In genomic region chr17:39973496-39973895, GRCh38 we compare ENCODE assay signal across 18 cellular contexts. TPM values are rescaled to one million over a fixed set of nuclear protein-coding genes. Genes with fewer than 3 reads are reported as not detected.
DNase-seq lines count a peak whose midpoint lies in the region; ATAC-seq, FAIRE-seq and TF ChIP-seq lines count a peak whose summit lies in the region.
"Had no signal": no experiment of that assay in that cellular context is flagged by ENCODE, and none has a peak within 500 bp of the region (broad histone marks: within the 10 kb centered on the region; RNA-seq: fewer than 3 reads in every experiment).

No MANE protein-coding gene starts in this region.

- peak; percentile 53 for DNase-seq in GM03348 (ENCODE audit: low spot score)
- DNase-seq in RCC 7860 (ENCODE audit: low spot score), result peak; percentile 62
- no peak for DNase-seq in omental fat pad (ENCODE audit: low spot score)
- DNase-seq in CD8-positive, alpha-beta memory T cell, result no peak
- DNase-seq in GOT3 (lab: John Stamatoyannopoulos, UW), result no peak
- no peak for DNase-seq in chondrocyte (ENCODE audit: low spot score)
- DNase-seq: COR-L47, H7, NCI-H2081 treated with DMSO at 0.1 percent for 48 hours, NCI-H226, NCI-H524 treated with DMSO at 0.1 percent for 48 hours, SHP77 had no signal

- no peaks in the 10 kb centered on the region for H3K27me3 ChIP-seq in CD8-positive, alpha-beta memory T cell (ENCODE audit: insufficient read depth, low read length, poor library complexity, severe bottlenecking)

- no peak overlapping the region for H3K4me3 Mint-ChIP-seq in dendritic cell treated with granulocyte-macrophage colony-stimulating factor and Interleukin-4, amounts not matched to agents 40 ng/mL and 50 ng/mL, for 4 days
- H3K4me3 Mint-ChIP-seq in CD8-positive, alpha-beta memory T cell, result no peak overlapping the region
- H3K4me3 Mint-ChIP-seq in chondrocyte (ENCODE audit: unreplicated experiment), result no peak overlapping the region

- TF ChIP-seq CTCF in omental fat pad (IDR thresholded peaks at IDR 0.05) (no peak), chondrocyte (IDR thresholded peaks at IDR 0.05) (no peak)

- CTCF ChIA-PET in CD8-positive, alpha-beta memory T cell (lab: Charles Lee), result interaction anchor here (0.9 to 1.0 kb wide), 2 partner anchors 11 to 265 kb away, joined by 3 read pairs; partner anchors contain the start of gene GSDMA

- no peak for FAIRE-seq in RCC 7860 (lab: Jason Lieb, UNC)
- FAIRE-seq: A549, K562 had no signal

- no peak overlapping the region for H3K4me3 ChIP-seq in CD8-positive, alpha-beta memory T cell (ENCODE audit: low read length)
- H3K4me3 ChIP-seq: A549, K562 had no signal

- H3K4me1 Mint-ChIP-seq in dendritic cell treated with granulocyte-macrophage colony-stimulating factor and Interleukin-4, amounts not matched to agents 40 ng/mL and 50 ng/mL, for 4 days (ENCODE audit: low read depth), result peaks cover 59% of the 10 kb centered on the region
- H3K4me1 Mint-ChIP-seq in CD8-positive, alpha-beta memory T cell, result peaks cover 0 to 5% (median 0%) of the 10 kb centered on the region in 3 donors
- peaks cover 6% of the 10 kb centered on the region for H3K4me1 Mint-ChIP-seq in chondrocyte (ENCODE audit: low read depth)

- H3K9me3 ChIP-seq in CD8-positive, alpha-beta memory T cell (ENCODE audit: low read length), result no peaks in the 10 kb centered on the region
- H3K9me3 ChIP-seq: A549 had no signal

- peak overlapping the region; percentile 91 for H3K27ac Mint-ChIP-seq in dendritic cell treated with granulocyte-macrophage colony-stimulating factor and Interleukin-4, amounts not matched to agents 40 ng/mL and 50 ng/mL, for 4 days
- no peak overlapping the region for H3K27ac Mint-ChIP-seq in CD8-positive, alpha-beta memory T cell
- no peak overlapping the region for H3K27ac Mint-ChIP-seq in chondrocyte (ENCODE audit: unreplicated experiment)

- POLR2A ChIA-PET in CD8-positive, alpha-beta memory T cell (lab: Charles Lee), result no interaction called here

- no peaks in the 10 kb centered on the region for H3K36me3 Mint-ChIP-seq in dendritic cell treated with granulocyte-macrophage colony-stimulating factor and Interleukin-4, amounts not matched to agents 40 ng/mL and 50 ng/mL, for 4 days (ENCODE audit: low read depth)
- peaks cover 0 to 3% (median 0%) of the 10 kb centered on the region in 3 donors for H3K36me3 Mint-ChIP-seq in CD8-positive, alpha-beta memory T cell
- no peaks in the 10 kb centered on the region for H3K36me3 Mint-ChIP-seq in chondrocyte (ENCODE audit: low read depth)

- peaks cover 14% of the 10 kb centered on the region for H3K27me3 Mint-ChIP-seq in dendritic cell treated with granulocyte-macrophage colony-stimulating factor and Interleukin-4, amounts not matched to agents 40 ng/mL and 50 ng/mL, for 4 days
- H3K27me3 Mint-ChIP-seq in CD8-positive, alpha-beta memory T cell, result peaks cover 13 to 48% of the 10 kb centered on the region in 2 donors
- peaks cover 46% of the 10 kb centered on the region for H3K27me3 Mint-ChIP-seq in chondrocyte (ENCODE audit: low read depth)

- H3K27ac ChIP-seq in CD8-positive, alpha-beta memory T cell (ENCODE audit: low read depth, low read length), result no peak overlapping the region
- H3K27ac ChIP-seq: A549, C4-2B, HL-60 had no signal

- H3K9me3 Mint-ChIP-seq in dendritic cell treated with granulocyte-macrophage colony-stimulating factor and Interleukin-4, amounts not matched to agents 40 ng/mL and 50 ng/mL, for 4 days, result no peaks in the 10 kb centered on the region
- H3K9me3 Mint-ChIP-seq in CD8-positive, alpha-beta memory T cell, result no peaks in the 10 kb centered on the region
- H3K9me3 Mint-ChIP-seq in chondrocyte (ENCODE audit: low read depth), result no peaks in the 10 kb centered on the region

- peak; percentile 65 for ATAC-seq in omental fat pad (ENCODE audit: low FRiP score)
- no peak for ATAC-seq in HG03159 (IDR thresholded peaks at IDR 0.05; ENCODE audit: unreplicated experiment)
- ATAC-seq: A549, K562 had no signal

- H3K4me1 ChIP-seq in CD8-positive, alpha-beta memory T cell (ENCODE audit: insufficient read depth, low read length), result no peaks in the 10 kb centered on the region
- H3K4me1 ChIP-seq: A549 had no signal

- no peaks in the 10 kb centered on the region for H3K36me3 ChIP-seq in CD8-positive, alpha-beta memory T cell (ENCODE audit: insufficient read depth, low read length)

- intact Hi-C loops in dendritic cell treated with granulocyte-macrophage colony-stimulating factor and Interleukin-4, amounts not matched to agents 40 ng/mL and 50 ng/mL, for 4 days (cut with micrococcal nuclease), result no loop called here

RNA-seq across cellular contexts. Expression of gene PSMD3, which starts 7.1 kb away (rescaled TPM):
- total RNA-seq in omental fat pad (10 to 100 TPM; 75.3 to 98.0 (median 79.4) TPM), chondrocyte (83.6 to 101 TPM (median 86.9 TPM) in 3 replicates)
- total RNA-seq in CD8-positive, alpha-beta memory T cell, result 100 to 1,000 TPM; 185 to 186 TPM
- polyA plus RNA-seq in CD8-positive, alpha-beta memory T cell, result 51.1 TPM

RNA-seq across cellular contexts. Expression of gene GSDMA, which starts 10.7 kb away (rescaled TPM):
- total RNA-seq in omental fat pad (1 to 10 TPM in 1 of 4 donors, under 1 TPM in 2, not detected in 1; 0.65 to 1.1 (median 0.72) TPM), chondrocyte (not detected in 3 replicates)
- not detected for total RNA-seq in CD8-positive, alpha-beta memory T cell
- polyA plus RNA-seq in CD8-positive, alpha-beta memory T cell, result 0.14 TPM
- total RNA-seq: H7 had no signal
- polyA plus RNA-seq: A549 had no signal

RNA-seq across cellular contexts. Expression of gene CSF3, which starts 41.7 kb away (rescaled TPM):
- total RNA-seq in omental fat pad (10 to 100 TPM in 2 of 4 donors, not detected in 2; 51.8 to 75.2 TPM), chondrocyte (not detected in 3 replicates)
- total RNA-seq in CD8-positive, alpha-beta memory T cell, result not detected
- not detected for polyA plus RNA-seq in CD8-positive, alpha-beta memory T cell
- total RNA-seq: K562 had no signal
- polyA plus RNA-seq: A549 had no signal

RNA-seq across cellular contexts. Expression of gene LRRC3C, which starts 46.0 kb away (rescaled TPM):
- total RNA-seq in omental fat pad (not detected), chondrocyte (not detected in 3 replicates)
- not detected for total RNA-seq in CD8-positive, alpha-beta memory T cell
- polyA plus RNA-seq in CD8-positive, alpha-beta memory T cell, result not detected
- total RNA-seq: H7, K562 had no signal
- polyA plus RNA-seq: A549, K562 had no signal

RNA-seq across cellular contexts. Expression of gene ORMDL3, which starts 46.1 kb away (rescaled TPM):
- total RNA-seq in omental fat pad (100 to 1,000 TPM in 2 of 4 donors, 10 to 100 TPM in 2; 78.5 to 338 (median 163) TPM), chondrocyte (54.9 to 59.9 TPM (median 55.0 TPM) in 3 replicates)
- total RNA-seq in CD8-positive, alpha-beta memory T cell, result 10 to 100 TPM; 73.6 to 76.4 TPM
- polyA plus RNA-seq in CD8-positive, alpha-beta memory T cell, result 217 TPM

Comparison
In these comparisons a context has a peak if more than half of its experiments do, and no peak if none do; other contexts are left out.
1. DNase-seq: peak in GM03348 (single experiment) and RCC 7860 (single experiment); none in omental fat pad (single experiment), CD8-positive, alpha-beta memory T cell (0 of 5), GOT3 (single experiment) and chondrocyte (single experiment).